ENCODE assay signal across 1 cellular context in genomic region chrX:104156630-104157529, GRCh38.
TF ChIP-seq lines count a peak whose summit lies in the region.

SLC25A53 (minus strand) TSS chrX:104157009; CDS start chrX:104105257, 51,752 bp downstream.

TF ChIP-seq in HEK293, 187 proteins besides CTCF, POLR2A, EP300 and RAD21 (continued from another document and continues in another):
- TF ChIP-seq ZNF148 (tag by site-specific recombination; IDR thresholded peaks at IDR 0.05; ENCODE audit: borderline replicate concordance) (no peak), ZBTB11 (tag by site-specific recombination; conservative IDR thresholded peaks at IDR 0.05; ENCODE audit: low read depth) (peak; percentile 100), ZSCAN23 (tag by site-specific recombination; IDR thresholded peaks at IDR 0.05) (peak; percentile 88), PRDM2 (tag by site-specific recombination; IDR thresholded peaks at IDR 0.05; ENCODE audit: borderline replicate concordance) (no peak), ZNF175 (tag by site-specific recombination; IDR thresholded peaks at IDR 0.05) (no peak), ZNF704 (tag by site-specific recombination; IDR thresholded peaks at IDR 0.05) (no peak), ZNF777 (tag by site-specific recombination; IDR thresholded peaks at IDR 0.05; ENCODE audit: borderline replicate concordance) (peak; percentile 93), ZNF837 (tag by site-specific recombination; IDR thresholded peaks at IDR 0.05) (no peak), ZNF792 (tag by site-specific recombination; IDR thresholded peaks at IDR 0.05) (no peak), ZNF121 (tag by site-specific recombination; IDR thresholded peaks at IDR 0.05) (peak; percentile 74; the same call in 1 of the 2 replicates), ZNF558 (tag by site-specific recombination; IDR thresholded peaks at IDR 0.05) (no peak), HOXC10 (CRISPR knock-in tag; IDR thresholded peaks at IDR 0.05) (no peak), YY1 (tag by site-specific recombination; IDR thresholded peaks at IDR 0.05) (peak; percentile 100), ZNF610 (tag by site-specific recombination; IDR thresholded peaks at IDR 0.05; ENCODE audit: borderline replicate concordance) (peak; percentile 59; the same call in 1 of the 2 replicates), ZNF639 (tag by site-specific recombination; IDR thresholded peaks at IDR 0.05) (peak; percentile 99), ZNF26 (tag by site-specific recombination; IDR thresholded peaks at IDR 0.05) (no peak), ZXDB (tag by site-specific recombination; IDR thresholded peaks at IDR 0.05) (peak; percentile 98), ZNF292 (tag by site-specific recombination; IDR thresholded peaks at IDR 0.05; ENCODE audit: borderline replicate concordance, low read depth) (no peak), ZNF184 (tag by site-specific recombination; IDR thresholded peaks at IDR 0.05) (no peak), PRDM6 (tag by site-specific recombination; IDR thresholded peaks at IDR 0.05) (no peak; the same call in 1 of the 2 replicates), ZNF394 (tag by site-specific recombination; IDR thresholded peaks at IDR 0.05; ENCODE audit: borderline replicate concordance) (peak; percentile 60; the same call in 1 of the 2 replicates), EGR2 (tag by site-specific recombination; IDR thresholded peaks at IDR 0.05; ENCODE audit: low read depth) (peak; percentile 78), ZBTB44 (tag by site-specific recombination; IDR thresholded peaks at IDR 0.05) (no peak), ZNF311 (tag by site-specific recombination; IDR thresholded peaks at IDR 0.05; ENCODE audit: borderline replicate concordance) (no peak), ZNF132 (tag by site-specific recombination; IDR thresholded peaks at IDR 0.05; ENCODE audit: borderline replicate concordance) (no peak), SETDB1 (IDR thresholded peaks at IDR 0.05; ENCODE audit: insufficient read length, low read length) (peak; percentile 55), PRDM4 (tag by site-specific recombination; IDR thresholded peaks at IDR 0.05) (peak; percentile 85), ZNF501 (tag by site-specific recombination; IDR thresholded peaks at IDR 0.05) (peak; percentile 99), TCF7L2 (IDR thresholded peaks at IDR 0.05; ENCODE audit: borderline replicate concordance, low read depth, low read length) (peak; percentile 48; the same call in 1 of the 2 replicates), SCRT1 (tag by site-specific recombination; IDR thresholded peaks at IDR 0.05; ENCODE audit: borderline replicate concordance) (no peak), ZBTB48 (tag by site-specific recombination; IDR thresholded peaks at IDR 0.05) (peak; percentile 75), REPIN1 (tag by site-specific recombination; IDR thresholded peaks at IDR 0.05; ENCODE audit: low read depth) (peak; percentile 75; the same call in 1 of the 2 replicates), ZFP37 (tag by site-specific recombination; IDR thresholded peaks at IDR 0.05) (peak; percentile 96), SALL2 (tag by site-specific recombination; IDR thresholded peaks at IDR 0.05; ENCODE audit: borderline replicate concordance) (no peak)
